ENCODE assay signal across 17 cellular contexts in the genomic region with DNA sequence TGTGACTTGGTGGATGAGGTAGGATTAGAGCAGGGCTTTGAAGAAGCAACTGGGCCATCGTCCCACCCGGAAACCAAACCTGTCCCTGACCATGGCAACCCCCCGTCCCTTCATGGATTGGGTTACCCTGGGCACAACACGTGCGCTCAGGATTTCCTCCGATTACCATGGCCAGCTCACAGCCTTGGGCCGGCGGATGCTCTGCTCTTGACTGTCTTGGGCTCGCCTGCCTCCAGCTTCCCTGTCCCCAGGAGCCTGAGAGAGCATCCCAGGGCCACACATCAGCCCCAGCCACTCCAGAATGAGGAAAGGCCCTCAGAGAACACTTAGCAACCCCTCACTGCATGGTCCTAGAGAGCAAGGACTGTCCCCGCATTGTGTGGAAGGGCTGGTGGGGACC. TPM values are rescaled to one million over a fixed set of nuclear protein-coding genes. Genes with fewer than 3 reads are reported as not detected.
"Had no signal": no experiment of that assay in that cellular context is flagged by ENCODE, and none has a peak within 500 bp of the region (broad histone marks: within the 10 kb centered on the region; RNA-seq: fewer than 3 reads in every experiment).

No MANE protein-coding gene starts in this region.

- H3K4me3 ChIP-seq: esophagus squamous epithelium, mucosa of descending colon, ovary, thyroid gland had no signal

- H3K36me3 ChIP-seq: esophagus squamous epithelium, ovary, thyroid gland had no signal

- H3K9me3 ChIP-seq: esophagus squamous epithelium, mucosa of descending colon, ovary, thyroid gland had no signal

- H3K27me3 ChIP-seq: ovary, thyroid gland had no signal

- ATAC-seq: left colon; mucosa of descending colon; naive thymus-derived CD8-positive, alpha-beta T cell; right cardiac atrium had no signal

- DNase-seq: esophagus squamous epithelium; foreskin fibroblast; left colon; naive thymus-derived CD8-positive, alpha-beta T cell; ovary; small intestine; stimulated activated CD4-positive, alpha-beta T cell treated with anti-CD3 and anti-CD28 coated beads, Interleukin-12 subunit alpha, Interleukin-12 subunit beta, amount 100 ng/mL, for 4 hours; stimulated activated naive CD4-positive, alpha-beta T cell treated with Interleukin-2 at 50 U/mL for 16 hours; thyroid gland had no signal

- FAIRE-seq: colon, small intestine, urothelium cell line had no signal

- H3K27ac ChIP-seq: esophagus squamous epithelium, ovary, thyroid gland had no signal

RNA-seq across cellular contexts. Expression of a gene that starts 22.8 kb away (rescaled TPM):
- polyA plus RNA-seq: naive thymus-derived CD8-positive, alpha-beta T cell had no signal

RNA-seq across cellular contexts. Expression of a gene that starts 48.2 kb away (rescaled TPM):
- total RNA-seq: epithelial cell of proximal tubule, kidney epithelial cell, lower leg skin, right cardiac atrium had no signal
- polyA plus RNA-seq: naive thymus-derived CD8-positive, alpha-beta T cell; neural cell; ovary; right cardiac atrium had no signal
